In genomic region chr2:55050133-55050994, GRCh38 we compare ENCODE assay signal across 8 cellular contexts. TPM values are rescaled to one million over a fixed set of nuclear protein-coding genes. Genes with fewer than 3 reads are reported as not detected.
DNase-seq lines count a peak whose midpoint lies in the region; ATAC-seq and TF ChIP-seq lines count a peak whose summit lies in the region.

A gene with protein sequence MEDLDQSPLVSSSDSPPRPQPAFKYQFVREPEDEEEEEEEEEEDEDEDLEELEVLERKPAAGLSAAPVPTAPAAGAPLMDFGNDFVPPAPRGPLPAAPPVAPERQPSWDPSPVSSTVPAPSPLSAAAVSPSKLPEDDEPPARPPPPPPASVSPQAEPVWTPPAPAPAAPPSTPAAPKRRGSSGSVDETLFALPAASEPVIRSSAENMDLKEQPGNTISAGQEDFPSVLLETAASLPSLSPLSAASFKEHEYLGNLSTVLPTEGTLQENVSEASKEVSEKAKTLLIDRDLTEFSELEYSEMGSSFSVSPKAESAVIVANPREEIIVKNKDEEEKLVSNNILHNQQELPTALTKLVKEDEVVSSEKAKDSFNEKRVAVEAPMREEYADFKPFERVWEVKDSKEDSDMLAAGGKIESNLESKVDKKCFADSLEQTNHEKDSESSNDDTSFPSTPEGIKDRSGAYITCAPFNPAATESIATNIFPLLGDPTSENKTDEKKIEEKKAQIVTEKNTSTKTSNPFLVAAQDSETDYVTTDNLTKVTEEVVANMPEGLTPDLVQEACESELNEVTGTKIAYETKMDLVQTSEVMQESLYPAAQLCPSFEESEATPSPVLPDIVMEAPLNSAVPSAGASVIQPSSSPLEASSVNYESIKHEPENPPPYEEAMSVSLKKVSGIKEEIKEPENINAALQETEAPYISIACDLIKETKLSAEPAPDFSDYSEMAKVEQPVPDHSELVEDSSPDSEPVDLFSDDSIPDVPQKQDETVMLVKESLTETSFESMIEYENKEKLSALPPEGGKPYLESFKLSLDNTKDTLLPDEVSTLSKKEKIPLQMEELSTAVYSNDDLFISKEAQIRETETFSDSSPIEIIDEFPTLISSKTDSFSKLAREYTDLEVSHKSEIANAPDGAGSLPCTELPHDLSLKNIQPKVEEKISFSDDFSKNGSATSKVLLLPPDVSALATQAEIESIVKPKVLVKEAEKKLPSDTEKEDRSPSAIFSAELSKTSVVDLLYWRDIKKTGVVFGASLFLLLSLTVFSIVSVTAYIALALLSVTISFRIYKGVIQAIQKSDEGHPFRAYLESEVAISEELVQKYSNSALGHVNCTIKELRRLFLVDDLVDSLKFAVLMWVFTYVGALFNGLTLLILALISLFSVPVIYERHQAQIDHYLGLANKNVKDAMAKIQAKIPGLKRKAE (minus strand): TSS chr2:55050451. CDS start chr2:55050300, 151 bp downstream.

- in situ Hi-C loops in GM13976 (cut with MboI; ENCODE audit: low sequenced_read_pairs, unreplicated experiment), result no loop called here

- H3K27me3 ChIP-seq in heart right ventricle (no peaks in the 10 kb centered on the region), upper lobe of left lung (no peaks in the 10 kb centered on the region)

- TF ChIP-seq CTCF in GM13976 (IDR thresholded peaks at IDR 0.05; ENCODE audit: borderline replicate concordance, control extremely low read depth, extremely low read depth, insufficient read depth, missing control alignments), result peak; percentile 6
- TF ChIP-seq CTCF in heart right ventricle (IDR thresholded peaks at IDR 0.05), result peak in 3 of 9 donors; percentile 5 to 30 (median 14)
- TF ChIP-seq CTCF in upper lobe of left lung (IDR thresholded peaks at IDR 0.05), result peak in 4 of 6 experiments; percentile 4 to 65 (median 53)

- intact Hi-C loops in T-helper 1 cell treated with Interleukin-12 subunit alpha and Interleukin-12 subunit beta and Interleukin-4 antibody, amounts not matched to agents 30 ng/mL and 1 ng/mL, for 36 hours (cut with micrococcal nuclease), result loop anchor here (1.0 to 5.0 kb wide), 19 partner anchors 35 to 1283 kb away; partner anchors contain the start of genes ACYP2, ASB3, CFAP36 and CHAC2
- intact Hi-C loops in heart right ventricle (cut with DNase I) (loop anchor here in 7 of 10 donors (1.0 to 10.0 kb wide), 8 partner anchors 33 to 182 kb away; partner anchors contain the start of genes CLHC1 (in 1 of the 7) and RPS27A (in 1 of the 7)), posterior cingulate gyrus (cut with DNase I) (loop anchor here (1.0 kb wide), 1 partner anchor 62 kb away; no protein-coding TSS in a partner anchor)

- H3K9me3 ChIP-seq in heart right ventricle (no peaks in the 10 kb centered on the region), upper lobe of left lung (no peaks in the 10 kb centered on the region)

- H3K4me3 ChIP-seq in heart right ventricle (peak within 1 kb of the TSS; percentile 73 to 91 (median 84)), upper lobe of left lung (peak within 1 kb of the TSS; percentile 67 to 93 (median 87))

- H3K4me1 ChIP-seq in heart right ventricle, result peaks cover 0 to 52% (median 38%) of the 10 kb centered on the region in 9 donors
- H3K4me1 ChIP-seq in upper lobe of left lung, result peaks cover 26 to 43% (median 36%) of the 10 kb centered on the region in 4 donors

- peak in 1 of 4 donors; percentile 82 for TF ChIP-seq EP300 in upper lobe of left lung (IDR thresholded peaks at IDR 0.05)

- DNase-seq in GM13976 (ENCODE audit: low spot score), result peak; percentile 96
- peak; percentile 95 for DNase-seq in NCI-H146 treated with DMSO at 0.1 percent for 48 hours (lab: John Stamatoyannopoulos, UW; ENCODE audit: unreplicated experiment)
- DNase-seq in amniotic epithelial cell (ENCODE audit: low read depth), result peak; percentile 98
- DNase-seq in heart right ventricle, result peak; percentile 98 to 99
- DNase-seq in posterior cingulate gyrus, result peak; percentile 99 to 100 (median 99)
- peak; percentile 97 to 98 for DNase-seq in upper lobe of left lung

- peak; percentile 92 to 99 (median 96) for TF ChIP-seq POLR2A in upper lobe of left lung (IDR thresholded peaks at IDR 0.05)

- no peaks in the 10 kb centered on the region for H3K36me3 ChIP-seq in heart right ventricle
- H3K36me3 ChIP-seq in upper lobe of left lung, result no peaks in the 10 kb centered on the region

- WGBS in heart right ventricle, 2 donors, result 1% methylated on average over 55 to 61 of the region's 61 CpGs
- WGBS in upper lobe of left lung, 2 donors, result 0% methylated on average over 14 to 29 of the region's 61 CpGs

- H3K27ac ChIP-seq in heart right ventricle (peak within 1 kb of the TSS; percentile 90 to 99 (median 98)), upper lobe of left lung (peak within 1 kb of the TSS; percentile 98 to 100 (median 99))

- ATAC-seq in HG02870 (IDR thresholded peaks at IDR 0.05; ENCODE audit: unreplicated experiment), result peak; percentile 83
- ATAC-seq in heart right ventricle, result peak; percentile 93 to 98 (median 94)
- ATAC-seq in upper lobe of left lung (ENCODE audit: low FRiP score in 2 of 2), result peak; percentile 92 to 98

RNA-seq across cellular contexts. Expression of the gene that starts here (rescaled TPM):
- 71.3 and 81.2 TPM in 2 replicates for total RNA-seq in T-helper 1 cell treated with Interleukin-12 subunit alpha and Interleukin-12 subunit beta and Interleukin-4 antibody, amounts not matched to agents 30 ng/mL and 1 ng/mL, for 36 hours
- total RNA-seq in heart right ventricle (100 to 1,000 TPM in 5 of 10 donors, 10 to 100 TPM in 5; 40.6 to 163 (median 95.3) TPM), upper lobe of left lung (100 to 1,000 TPM; 128 to 345 (median 233) TPM)
- 100 to 1,000 TPM in 1 of 2 donors, 10 to 100 TPM in 1; 82.8 to 126 TPM for polyA plus RNA-seq in heart right ventricle

Comparison
In these comparisons a context has a peak if more than half of its experiments do, and no peak if none do; other contexts are left out.
1. Peak in every context shown above with its lines: DNase-seq, ATAC-seq, H3K4me3 ChIP-seq and H3K27ac ChIP-seq.